1 cellular context compared by ENCODE assay signal in genomic region chr11:70064011-70064725, GRCh38.
TF ChIP-seq lines count a peak whose summit lies in the region.

No MANE protein-coding gene starts in this region.

TF ChIP-seq in GM23338, 12 proteins besides CTCF, POLR2A, EP300 and RAD21 (continued from another document):
- TF ChIP-seq REST (IDR thresholded peaks at IDR 0.05; ENCODE audit: unreplicated experiment) (no peak), STAT1 (IDR thresholded peaks at IDR 0.05; ENCODE audit: unreplicated experiment) (no peak), ZNF331 (CRISPR knock-in tag; IDR thresholded peaks at IDR 0.05; ENCODE audit: low read depth) (no peak), CREB1 (CRISPR knock-in tag; IDR thresholded peaks at IDR 0.05; ENCODE audit: low read depth) (no peak), POLR2AphosphoS5 (IDR thresholded peaks at IDR 0.05; ENCODE audit: low read depth) (no peak), EZH2 (IDR thresholded peaks at IDR 0.05; ENCODE audit: low read depth, unreplicated experiment) (no peak), ZNF462 (CRISPR knock-in tag; IDR thresholded peaks at IDR 0.05) (no peak)
